ENCODE assay signal across 32 cellular contexts in genomic region chr12:20656600-20656999, GRCh38. TPM values are rescaled to one million over a fixed set of nuclear protein-coding genes. Genes with fewer than 3 reads are reported as not detected.
"Had no signal": no experiment of that assay in that cellular context is flagged by ENCODE, and none has a peak within 500 bp of the region (broad histone marks: within the 10 kb centered on the region; RNA-seq: fewer than 3 reads in every experiment).

No MANE protein-coding gene starts in this region.

- H3K4me1 Mint-ChIP-seq: activated CD4-positive, alpha-beta memory T cell treated with anti-CD3 and anti-CD28 coated beads, Interleukin-2, amount 10 ng/mL, durations not matched to agents 7 days and 5 days; activated CD4-positive, alpha-beta T cell treated with anti-CD3 and anti-CD28 coated beads for 36 hours; activated T-helper 17 cell treated with anti-CD3 and anti-CD28 coated beads, Interleukin-2, amount 50 U/mL, for 72 hours had no signal

- H3K36me3 Mint-ChIP-seq: activated naive CD8-positive, alpha-beta T cell had no signal

- DNase-seq: activated CD4-positive, alpha-beta memory T cell treated with anti-CD3 and anti-CD28 coated beads, Interleukin-2, amount 10 ng/mL, durations not matched to agents 7 days and 5 days; activated CD4-positive, alpha-beta T cell treated with anti-CD3 and anti-CD28 coated beads for 36 hours; activated CD4-positive, alpha-beta T cell treated with anti-CD3 and anti-CD28 coated beads, Interleukin-2, amount 50 U/mL, for 1 hour; activated CD4-positive, CD25-positive, alpha-beta regulatory T cell; activated gamma-delta T cell; activated naive CD4-positive, alpha-beta T cell treated with anti-CD3 and anti-CD28 coated beads for 36 hours; activated T-cell treated with anti-CD3 and anti-CD28 coated beads for 4 hours; activated T-cell treated with anti-CD3 and anti-CD28 coated beads, Interleukin-2, amount 50 U/mL, for 48 hours; amygdala; brain microvascular endothelial cell; MG63; MV-4-11; NCI-H1092 treated with DMSO at 0.1 percent for 48 hours; NCI-H1417 treated with DMSO at 0.1 percent for 48 hours; NCI-H1694; NCI-H2029; NCI-H2107; NCI-H2171 treated with DMSO at 0.1 percent for 48 hours; NCI-H226; NCI-H510A; NCI-H526 treated with DMSO at 0.1 percent for 48 hours; Peyer's patch; SHP77 had no signal

- H3K4me1 ChIP-seq: Peyer's patch, SJSA1 had no signal

- H3K27me3 ChIP-seq: brain microvascular endothelial cell, cardiac muscle cell, MG63, Peyer's patch, SJSA1 had no signal

- H3K4me3 Mint-ChIP-seq: activated CD4-positive, alpha-beta memory T cell treated with anti-CD3 and anti-CD28 coated beads, Interleukin-2, amount 10 ng/mL, durations not matched to agents 7 days and 5 days; activated CD4-positive, alpha-beta T cell treated with anti-CD3 and anti-CD28 coated beads for 36 hours; activated naive CD4-positive, alpha-beta T cell treated with anti-CD3 and anti-CD28 coated beads for 36 hours; activated naive CD8-positive, alpha-beta T cell; activated T-helper 17 cell treated with anti-CD3 and anti-CD28 coated beads, Interleukin-2, amount 50 U/mL, for 72 hours had no signal

- H3K36me3 ChIP-seq: cardiac muscle cell, MG63, SJSA1 had no signal

- H3K27ac Mint-ChIP-seq: activated CD4-positive, alpha-beta memory T cell treated with anti-CD3 and anti-CD28 coated beads, Interleukin-2, amount 10 ng/mL, durations not matched to agents 7 days and 5 days; activated CD4-positive, alpha-beta T cell treated with anti-CD3 and anti-CD28 coated beads for 36 hours; activated naive CD4-positive, alpha-beta T cell treated with anti-CD3 and anti-CD28 coated beads for 36 hours; activated naive CD8-positive, alpha-beta T cell; activated T-helper 17 cell treated with anti-CD3 and anti-CD28 coated beads, Interleukin-2, amount 50 U/mL, for 72 hours had no signal

- H3K9me3 ChIP-seq: SJSA1 had no signal

- H3K27ac ChIP-seq: brain microvascular endothelial cell, cardiac muscle cell, Peyer's patch, RWPE1, SJSA1, VCaP had no signal

- H3K27me3 Mint-ChIP-seq: activated CD4-positive, alpha-beta memory T cell treated with anti-CD3 and anti-CD28 coated beads, Interleukin-2, amount 10 ng/mL, durations not matched to agents 7 days and 5 days; activated CD4-positive, alpha-beta T cell treated with anti-CD3 and anti-CD28 coated beads for 36 hours; activated naive CD8-positive, alpha-beta T cell; activated T-helper 17 cell treated with anti-CD3 and anti-CD28 coated beads, Interleukin-2, amount 50 U/mL, for 72 hours had no signal

- H3K4me3 ChIP-seq: cardiac muscle cell, MG63, Peyer's patch, SJSA1 had no signal

RNA-seq across cellular contexts. Expression of gene SLCO1C1, which starts 38.5 kb away (rescaled TPM):
- total RNA-seq: activated CD4-positive, alpha-beta memory T cell treated with anti-CD3 and anti-CD28 coated beads, Interleukin-2, amount 10 ng/mL, durations not matched to agents 7 days and 5 days; activated CD4-positive, alpha-beta T cell treated with anti-CD3 and anti-CD28 coated beads for 36 hours; activated CD8-positive, alpha-beta memory T cell treated with anti-CD3 and anti-CD28 coated beads for 36 hours; activated naive CD4-positive, alpha-beta T cell treated with anti-CD3 and anti-CD28 coated beads for 36 hours; activated T-helper 17 cell treated with anti-CD3 and anti-CD28 coated beads, Interleukin-2, amount 50 U/mL, for 72 hours; astrocyte; cardiac muscle cell; SJSA1; T-helper 2 cell treated with Interferon-gamma antibody and Interleukin-4, amounts not matched to agents 100 ng/mL and 5 ng/mL, for 36 hours had no signal
